ENCODE assay signal across 20 cellular contexts in the genomic region with DNA sequence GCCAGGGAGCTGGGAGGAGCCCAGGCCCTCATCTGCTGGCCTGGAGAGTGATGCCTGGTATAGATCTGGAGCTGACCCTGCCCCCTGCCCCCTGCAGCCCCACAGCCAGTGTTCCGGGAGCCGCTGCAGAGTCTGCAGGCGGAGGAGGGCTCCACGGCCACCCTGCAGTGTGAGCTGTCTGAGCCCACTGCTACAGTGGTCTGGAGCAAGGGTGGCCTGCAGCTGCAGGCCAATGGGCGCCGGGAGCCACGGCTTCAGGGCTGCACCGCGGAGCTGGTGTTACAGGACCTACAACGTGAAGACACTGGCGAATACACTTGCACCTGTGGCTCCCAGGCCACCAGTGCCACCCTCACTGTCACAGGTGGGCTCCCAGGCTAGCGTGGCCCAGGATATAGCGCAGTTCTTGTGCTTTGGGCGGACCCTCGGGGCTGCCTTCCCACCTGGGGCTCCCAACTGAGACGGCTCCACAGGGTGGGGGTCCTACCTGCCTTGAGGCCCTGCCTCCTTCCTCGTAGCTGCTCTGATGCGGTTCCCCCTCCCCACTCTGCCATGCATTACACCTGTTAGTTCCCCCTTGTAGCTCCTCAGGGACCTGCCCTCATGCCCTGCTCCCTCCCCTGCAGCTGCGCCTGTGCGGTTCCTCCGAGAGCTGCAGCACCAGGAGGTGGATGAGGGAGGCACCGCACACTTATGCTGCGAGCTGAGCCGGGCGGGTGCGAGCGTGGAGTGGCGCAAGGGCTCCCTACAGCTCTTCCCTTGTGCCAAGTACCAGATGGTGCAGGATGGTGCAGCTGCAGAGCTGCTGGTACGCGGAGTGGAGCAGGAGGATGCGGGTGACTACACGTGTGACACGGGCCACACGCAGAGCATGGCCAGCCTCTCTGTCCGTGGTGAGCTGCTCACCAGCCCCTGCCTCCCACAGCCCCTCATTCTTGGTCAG.
DNase-seq lines count a peak whose midpoint lies in the region; ATAC-seq and TF ChIP-seq lines count a peak whose summit lies in the region.
"Had no signal": no experiment of that assay in that cellular context is flagged by ENCODE, and none has a peak within 500 bp of the region (broad histone marks: within the 10 kb centered on the region; RNA-seq: fewer than 3 reads in every experiment).

No MANE protein-coding gene starts in this region.

- TF ChIP-seq CTCF in IMR-90 (conservative IDR thresholded peaks at IDR 0.05; ENCODE audit: low read depth, low read length) = no peak
- no peak for TF ChIP-seq CTCF in coronary artery (IDR thresholded peaks at IDR 0.05)
- TF ChIP-seq CTCF in psoas muscle (IDR thresholded peaks at IDR 0.05) = no peak
- no peak for TF ChIP-seq CTCF in nephron progenitor cell (IDR thresholded peaks at IDR 0.05)

- no peak overlapping the region for H4K91ac ChIP-seq in IMR-90 (ENCODE audit: insufficient read depth, low read depth, low read length)

- H3K9me3 ChIP-seq in IMR-90 (ENCODE audit: control insufficient read depth, insufficient read depth, low read length) (peaks cover 17% of the 10 kb centered on the region), psoas muscle (no peaks in the 10 kb centered on the region)

- no peak overlapping the region for H3K4me2 ChIP-seq in IMR-90 (ENCODE audit: low read depth, low read length)
- H3K4me2 ChIP-seq: smooth muscle cell had no signal

- peaks cover 28% of the 10 kb centered on the region for H3K9me3 Mint-ChIP-seq in nephron progenitor cell

- H3K4ac ChIP-seq in IMR-90 (ENCODE audit: low read depth, low read length) = no peak overlapping the region

- H3K4me3 ChIP-seq in IMR-90 (ENCODE audit: insufficient read depth, low read depth, low read length) (no peak overlapping the region), coronary artery (no peak overlapping the region), psoas muscle (no peak overlapping the region)
- H3K4me3 ChIP-seq: breast epithelium, MG63, smooth muscle cell had no signal

- H3K9me1 ChIP-seq in IMR-90 (ENCODE audit: insufficient read depth, low read length) = no peaks in the 10 kb centered on the region

- DNase-seq in NCI-H345 (lab: John Stamatoyannopoulos, UW) = peak; percentile 26
- no peak for DNase-seq in NCI-H345 treated with DMSO at 0.1 percent for 48 hours (lab: John Stamatoyannopoulos, UW; ENCODE audit: unreplicated experiment)
- DNase-seq in IMR-90 = no peak
- DNase-seq in coronary artery (ENCODE audit: low spot score) = peak; percentile 67
- peak in 1 of 2 donors; percentile 55 for DNase-seq in psoas muscle
- no peak for DNase-seq in nephron progenitor cell
- DNase-seq in GOT3 (lab: John Stamatoyannopoulos, UW) = no peak
- no peak for DNase-seq in globus pallidus (ENCODE audit: low spot score)
- DNase-seq: activated CD4-positive, CD25-positive, alpha-beta regulatory T cell treated with anti-CD3 and anti-CD28 coated beads, Interleukin-2, amount 50 U/mL, for 72 hours; activated CD8-positive, alpha-beta memory T cell treated with anti-CD3 and anti-CD28 coated beads, Interleukin-2, amount 10 ng/mL, durations not matched to agents 7 days and 5 days; CD4-positive, CD25-positive, alpha-beta regulatory T cell; effector CD4-positive, alpha-beta T cell; kidney; MG63; NCI-H2029 treated with DMSO at 0.1 percent for 48 hours had no signal

- H3K4me1 Mint-ChIP-seq in nephron progenitor cell = peaks cover 5% of the 10 kb centered on the region
- H3K4me1 Mint-ChIP-seq: activated CD8-positive, alpha-beta memory T cell treated with anti-CD3 and anti-CD28 coated beads, Interleukin-2, amount 10 ng/mL, durations not matched to agents 7 days and 5 days had no signal

- H4K20me1 ChIP-seq in IMR-90 (ENCODE audit: insufficient read depth, low read length) = no peaks in the 10 kb centered on the region

- intact Hi-C loops in IMR-90 (cut with micrococcal nuclease) = no loop called here
- intact Hi-C loops in psoas muscle (cut with DNase I) = no loop called here

- TF ChIP-seq RAD21 in IMR-90 (IDR thresholded peaks at IDR 0.05; ENCODE audit: low read length) = no peak

- no peak overlapping the region for H3K56ac ChIP-seq in IMR-90 (ENCODE audit: extremely low read depth, insufficient read depth, low read length)

- no TSS peak for BruUV-seq in IMR-90 (replicated peaks; lab: Mats Ljungman, UMichigan)

- H3K27me3 ChIP-seq in IMR-90 (ENCODE audit: control insufficient read depth, insufficient read depth, low read length) = no peaks in the 10 kb centered on the region
- H3K27me3 ChIP-seq in psoas muscle (ENCODE audit: insufficient read depth in 3 of 3, low read length in 2 of 3) = no peaks in the 10 kb centered on the region
- H3K27me3 ChIP-seq: breast epithelium, MG63 had no signal

- no peak overlapping the region for H2BK5ac ChIP-seq in IMR-90 (ENCODE audit: low read depth, low read length, poor library complexity, severe bottlenecking)

- H3K4me1 ChIP-seq in IMR-90 (ENCODE audit: control insufficient read depth, insufficient read depth, low read length) (no peaks in the 10 kb centered on the region), psoas muscle (peaks cover 5% of the 10 kb centered on the region)
- H3K4me1 ChIP-seq: breast epithelium had no signal

- H3K36me3 Mint-ChIP-seq in nephron progenitor cell (ENCODE audit: low read depth) = peaks cover 39% of the 10 kb centered on the region

- no peak overlapping the region for H3K27ac Mint-ChIP-seq in nephron progenitor cell
- H3K27ac Mint-ChIP-seq: activated CD8-positive, alpha-beta memory T cell treated with anti-CD3 and anti-CD28 coated beads, Interleukin-2, amount 10 ng/mL, durations not matched to agents 7 days and 5 days; activated naive CD4-positive, alpha-beta T cell treated with anti-CD3 and anti-CD28 coated beads, Interleukin-2, amount 50 U/mL, for 72 hours; CD4-positive, CD25-positive, alpha-beta regulatory T cell; stimulated activated naive CD8-positive, alpha-beta T cell treated with anti-CD3 and anti-CD28 coated beads, Interleukin-15, Interleukin-2, amounts not matched to agents 100 ng/mL and 50 ng/mL, for 24 hours; T-helper 2 cell treated with Interferon-gamma antibody and Interleukin-4, amounts not matched to agents 5 μg/mL and 100 μg/mL, for 36 hours had no signal

- no peak overlapping the region for H3K18ac ChIP-seq in IMR-90 (ENCODE audit: low read depth, low read length)

- no peak overlapping the region for H3K23ac ChIP-seq in IMR-90 (ENCODE audit: low read depth, low read length)

- H3K36me3 ChIP-seq in IMR-90 (ENCODE audit: control insufficient read depth, insufficient read depth, low read length) (peaks cover 13% of the 10 kb centered on the region; the same call in 1 of the 2 replicates), psoas muscle (ENCODE audit: insufficient read depth in 1 of 2, low read depth in 1 of 2) (peaks cover 12 to 100% of the 10 kb centered on the region in 2 donors)
- H3K36me3 ChIP-seq: breast epithelium, MG63 had no signal

- H2BK20ac ChIP-seq in IMR-90 (ENCODE audit: low read depth, low read length) = no peak overlapping the region

- dilution Hi-C loops in IMR-90 (cut with HindIII; ENCODE audit: low sequenced_read_pairs, unreplicated experiment) = no loop called here

- no peak overlapping the region for H4K5ac ChIP-seq in IMR-90 (ENCODE audit: low read depth, low read length)

- H2AK9ac ChIP-seq in IMR-90 (replicated peaks; ENCODE audit: low read depth, low read length, poor library complexity) = peak overlapping the region; percentile 61

- H3K4me3 Mint-ChIP-seq in nephron progenitor cell = no peak overlapping the region
- H3K4me3 Mint-ChIP-seq: activated CD8-positive, alpha-beta memory T cell treated with anti-CD3 and anti-CD28 coated beads, Interleukin-2, amount 10 ng/mL, durations not matched to agents 7 days and 5 days; CD4-positive, CD25-positive, alpha-beta regulatory T cell; stimulated activated naive CD8-positive, alpha-beta T cell treated with anti-CD3 and anti-CD28 coated beads, Interleukin-15, Interleukin-2, amounts not matched to agents 100 ng/mL and 50 ng/mL, for 24 hours; T-helper 2 cell treated with Interferon-gamma antibody and Interleukin-4, amounts not matched to agents 5 μg/mL and 100 μg/mL, for 36 hours had no signal

- ATAC-seq in IMR-90 (ENCODE audit: low read depth) (no peak), psoas muscle (peak in 3 of 4 donors; percentile 1 to 4 (median 2))
- ATAC-seq: activated CD8-positive, alpha-beta memory T cell treated with anti-CD3 and anti-CD28 coated beads, Interleukin-2, amount 10 ng/mL, durations not matched to agents 7 days and 5 days; activated naive CD4-positive, alpha-beta T cell treated with anti-CD3 and anti-CD28 coated beads, Interleukin-2, amount 50 U/mL, for 72 hours had no signal

- H3K27ac ChIP-seq in IMR-90 (ENCODE audit: insufficient read depth, low read length) (no peak overlapping the region), coronary artery (no peak overlapping the region), psoas muscle (no peak overlapping the region)
- H3K27ac ChIP-seq: breast epithelium had no signal

- CTCF ChIA-PET in IMR-90 (lab: Yijun Ruan, JAX) = no interaction called here

- in situ Hi-C loops in IMR-90 (cut with MboI; ENCODE audit: low sequenced_read_pairs) = no loop called here

- no peak overlapping the region for H4K8ac ChIP-seq in IMR-90 (ENCODE audit: low read depth in 2 of 2, low read length in 2 of 2)

- no peak for TF ChIP-seq POLR2A in IMR-90 (IDR thresholded peaks at IDR 0.05; ENCODE audit: low read depth, low read length)

- H2BK15ac ChIP-seq in IMR-90 (ENCODE audit: low read depth, low read length) = no peak overlapping the region

- no peak overlapping the region for H3K9ac ChIP-seq in IMR-90 (ENCODE audit: low read depth, low read length)

- WGBS in IMR-90 (ENCODE audit: extremely low coverage in 2 of 2, insufficient read length in 1 of 2), 2 experiments = 77% methylated on average over 13 of the region's 35 CpGs; no CpG with 5 or more reads in 1 of the 2 experiments
- 53 to 66% (median 63%) methylated on average over 34 to 35 of the region's 35 CpGs for WGBS in psoas muscle, 3 donors

- POLR2A ChIA-PET in IMR-90 (lab: Charles Lee; ENCODE audit: unreplicated experiment) = no interaction called here

- no peak overlapping the region for H3K14ac ChIP-seq in IMR-90 (replicated peaks; ENCODE audit: low read depth, low read length)

- no peaks in the 10 kb centered on the region for H3K27me3 Mint-ChIP-seq in nephron progenitor cell (ENCODE audit: low read depth, poor library complexity)
- H3K27me3 Mint-ChIP-seq: activated CD8-positive, alpha-beta memory T cell treated with anti-CD3 and anti-CD28 coated beads, Interleukin-2, amount 10 ng/mL, durations not matched to agents 7 days and 5 days; CD4-positive, CD25-positive, alpha-beta regulatory T cell; stimulated activated naive CD8-positive, alpha-beta T cell treated with anti-CD3 and anti-CD28 coated beads, Interleukin-15, Interleukin-2, amounts not matched to agents 100 ng/mL and 50 ng/mL, for 24 hours had no signal

- H2BK120ac ChIP-seq in IMR-90 (ENCODE audit: low read depth, low read length) = no peak overlapping the region

- H2AK5ac ChIP-seq in IMR-90 (ENCODE audit: low read depth, low read length) = no peak overlapping the region

- H2AFZ ChIP-seq in IMR-90 (replicated peaks; ENCODE audit: low read length, poor library complexity) = no peak overlapping the region

- H3K79me1 ChIP-seq in IMR-90 (ENCODE audit: low read depth in 1 of 2, low read length in 2 of 2) = no peaks in the 10 kb centered on the region

TF ChIP-seq in IMR-90, 13 proteins besides CTCF, POLR2A, EP300 and RAD21 (continues in another document):
- TF ChIP-seq BHLHE40 (IDR thresholded peaks at IDR 0.05; ENCODE audit: low read depth, low read length) (no peak), FOS (IDR thresholded peaks at IDR 0.05; ENCODE audit: low read depth, low read length) (no peak)

Comparison
In these comparisons a context has a peak if more than half of its experiments do, and no peak if none do; other contexts are left out.
1. DNase-seq: peak in NCI-H345 (single experiment) and coronary artery (single experiment); none in NCI-H345 treated with DMSO at 0.1 percent for 48 hours (single experiment), IMR-90 (single experiment), nephron progenitor cell (single experiment), GOT3 (single experiment) and globus pallidus (single experiment).